8 cellular contexts compared by ENCODE assay signal in genomic region chr20:34874094-34874654, GRCh38. TPM values are rescaled to one million over a fixed set of nuclear protein-coding genes. Genes with fewer than 3 reads are reported as not detected.
DNase-seq lines count a peak whose midpoint lies in the region; ATAC-seq, FAIRE-seq and TF ChIP-seq lines count a peak whose summit lies in the region.

No MANE protein-coding gene starts in this region.

- H2AFZ ChIP-seq in GM12878 (ENCODE audit: control insufficient read depth, low read depth, low read length), result no peak overlapping the region

- RAD21 ChIA-PET in GM12878 (lab: Charles Lee; ENCODE audit: unreplicated experiment), result interaction anchor here (0.5 to 7.1 kb wide), 9 partner anchors 50 to 566 kb away, joined by 3 to 71 read pairs (median 4); partner anchors contain the start of genes EDEM2, GSS and MYH7B

- no peak overlapping the region for H3K4me3 ChIP-seq in GM12878

- peaks cover 17% of the 10 kb centered on the region for H3K4me1 ChIP-seq in GM12878 (ENCODE audit: control insufficient read depth, insufficient read depth, low read length)

- in situ Hi-C loops in GM12878 (cut with MboI), result loop anchor here (5.0 kb wide), 1 partner anchor 83 kb away; the partner anchor contains the start of genes GSS and MYH7B

- DNase-seq in NCI-H1694 treated with DMSO at 0.1 percent for 48 hours (lab: John Stamatoyannopoulos, UW) (peak; percentile 78), SW480 (ENCODE audit: low spot score) (peak; percentile 93), GM12878 (ENCODE audit: low read depth, low spot score) (peak; percentile 50), hippocampal formation (lab: John Stamatoyannopoulos, UW) (peak; percentile 71 to 91), renal cortical epithelial cell (ENCODE audit: low read depth) (peak; percentile 86)

- FAIRE-seq in GM12878 (lab: Jason Lieb, UNC), result peak; percentile 23

- no peaks in the 10 kb centered on the region for H3K79me2 ChIP-seq in GM12878 (ENCODE audit: control insufficient read depth, insufficient read depth, low read length)

- H3K9me3 ChIP-seq in GM12878 (replicated peaks; ENCODE audit: control insufficient read depth, insufficient read depth, low read length), result no peaks in the 10 kb centered on the region

- CTCF ChIA-PET in GM12878 (lab: Yijun Ruan, JAX), result interaction anchor here (0.6 to 7.5 kb wide), 29 partner anchors 10 to 396 kb away, joined by 3 to 99 read pairs (median 4); partner anchors contain the start of genes EDEM2, GSS, MYH7B and TRPC4AP

- BruUV-seq in GM12878 (replicated peaks; lab: Mats Ljungman, UMichigan), result no TSS peak

- no peak overlapping the region for H3K9ac ChIP-seq in GM12878 (ENCODE audit: control insufficient read depth, insufficient read depth, low read length)

- POLR2A ChIA-PET in GM12878 (lab: Charles Lee), result interaction anchor here (1.6 kb wide), 1 partner anchor 81 kb away, joined by 6 read pairs; the partner anchor contains the start of genes GSS and MYH7B

- TF ChIP-seq RAD21 in GM12878 (IDR thresholded peaks at IDR 0.05; ENCODE audit: insufficient read depth, low read depth, low read length), result peak; percentile 98

- H3K4me2 ChIP-seq in GM12878 (ENCODE audit: control insufficient read depth, insufficient read depth), result no peak overlapping the region

- no peak for TF ChIP-seq POLR2A in GM12878 (IDR thresholded peaks at IDR 0.05; ENCODE audit: low read depth, low read length)

- no peak for TF ChIP-seq EP300 in GM12878 (IDR thresholded peaks at IDR 0.05; ENCODE audit: borderline replicate concordance in 1 of 2, control insufficient read depth in 1 of 2, low read depth in 2 of 2, low read length in 2 of 2)

- TF ChIP-seq CTCF in GM12874 (IDR thresholded peaks at IDR 0.05; ENCODE audit: insufficient read depth, low read depth, low read length), result peak; percentile 86
- TF ChIP-seq CTCF in GM12878 (IDR thresholded peaks at IDR 0.05 in 2 of 3, conservative IDR thresholded peaks at IDR 0.05 in 1 of 3; ENCODE audit: control insufficient read depth in 2 of 3, extremely low read depth in 1 of 3, insufficient read depth in 1 of 3, low read depth in 3 of 3, low read length in 3 of 3), result peak; percentile 81 to 86 (median 86)

- no peak overlapping the region for H3K27ac ChIP-seq in GM12878 (ENCODE audit: control insufficient read depth, insufficient read depth)

- intact Hi-C loops in GM12878 (cut with micrococcal nuclease; ENCODE audit: unreplicated experiment), result loop anchor here (1.0 to 10.0 kb wide), 3 partner anchors 86 to 334 kb away; partner anchors contain the start of gene TRPC4AP

- SMC1A ChIA-PET in GM12878 (lab: Charles Lee; ENCODE audit: uncharacterized antibody, unreplicated experiment), result interaction anchor here (0.7 to 3.3 kb wide), 12 partner anchors 68 to 339 kb away, joined by 3 to 14 read pairs (median 4); partner anchors contain the start of genes EDEM2, GSS and MYH7B

- no peaks in the 10 kb centered on the region; a peak in 1 of 4 replicates for H3K27me3 ChIP-seq in GM12878 (replicated peaks in 1 of 2; ENCODE audit: control insufficient read depth in 2 of 2, insufficient read depth in 2 of 2, low read length in 1 of 2)

- 4% methylated on average over 2 of the region's 2 CpGs for WGBS in GM12878 (ENCODE audit: insufficient coverage, insufficient replicate concordance, low lambda C conversion rate, missing lambda C conversion rate)

- H4K20me1 ChIP-seq in GM12878 (ENCODE audit: control insufficient read depth, insufficient read depth), result no peaks in the 10 kb centered on the region

- ATAC-seq in GM12878 (peak; percentile 48), GM19467 (IDR thresholded peaks at IDR 0.05; ENCODE audit: unreplicated experiment) (no peak), HG03565 (IDR thresholded peaks at IDR 0.05; ENCODE audit: unreplicated experiment) (no peak)

- no peaks in the 10 kb centered on the region for H3K36me3 ChIP-seq in GM12878 (ENCODE audit: control insufficient read depth in 2 of 2, insufficient read depth in 2 of 2, low read length in 1 of 2)

TF ChIP-seq in GM12878, 131 proteins besides CTCF, POLR2A, EP300 and RAD21:
- no peak for TF ChIP-seq SREBF1 (IDR thresholded peaks at IDR 0.05; ENCODE audit: low read length)
- 0 out of 2 replicates have a peak, but pooled peaks have one; percentile 37 for TF ChIP-seq RUNX3 (IDR thresholded peaks at IDR 0.05; ENCODE audit: low read length)
- TF ChIP-seq IKZF2 (IDR thresholded peaks at IDR 0.05), result peak in 1 of 2 experiments; percentile 25; a peak in 2 of 4 replicates
- 0 out of 2 replicates have a peak, but pooled peaks have one; percentile 26 for TF ChIP-seq FOXM1 (IDR thresholded peaks at IDR 0.05; ENCODE audit: low read depth, low read length)
- no peak for TF ChIP-seq TCF7 (IDR thresholded peaks at IDR 0.05; ENCODE audit: borderline replicate concordance)
- 0 out of 2 replicates have a peak, but pooled peaks have one; percentile 33 for TF ChIP-seq NBN (IDR thresholded peaks at IDR 0.05)
- TF ChIP-seq WRNIP1 (IDR thresholded peaks at IDR 0.05; ENCODE audit: borderline replicate concordance, low read depth, low read length), result no peak
- TF ChIP-seq IKZF1 (conservative IDR thresholded peaks at IDR 0.05), result peak; percentile 16; the same call in 1 of the 2 replicates
- peak; percentile 88 for TF ChIP-seq SMC3 (IDR thresholded peaks at IDR 0.05; ENCODE audit: borderline replicate concordance, low read length)

RNA-seq across cellular contexts. Expression of gene GGT7, which starts 1.5 kb away (rescaled TPM):
- 7.4 and 8.8 TPM in 2 replicates for total RNA-seq in GM12878 (2013; cell fraction: nucleolus; rRNA removed)
- total RNA-seq in GM12878 (2014; rRNA removed) (4.5 and 6.7 TPM in 2 replicates), GM12878 (2014; rRNA removed; fragmentation: Illumina TruSeq; extraction: Trizol) (2.2 and 2.5 TPM in 2 replicates), GM12878 (2021) (12.0 and 14.1 TPM in 2 replicates), renal cortical epithelial cell (4.3 and 16.9 TPM in 2 replicates)
- polyA plus RNA-seq in GM12878 (2011; ENCODE audit: low read depth), result 4.5 TPM
- polyA plus RNA-seq in GM12878 (2011; rRNA removed) (0.10 and 0.53 TPM in 2 replicates), GM12878 (2014; fragmentation: Illumina TruSeq; extraction: Trizol) (1.9 and 5.6 TPM in 2 replicates), GM12878 (2014; fragmentation: Nextera tagmentation; extraction: Ambion mirVana) (under 1 TPM; 0.02 to 0.18 TPM), GM12878 (2014; rRNA removed) (14.7 and 16.7 TPM in 2 replicates), GM12878 (2016; fragmentation: Nextera tagmentation; extraction: Ambion mirVana) (1 to 10 TPM; 5.0 to 7.5 TPM)
- 0.49 and 0.62 TPM in 2 replicates for polyA plus RNA-seq in GM12878 (2011; cell fraction: cytosol; rRNA removed)
- 2.9 and 3.8 TPM in 2 replicates for polyA plus RNA-seq in GM12878 (2011; cell fraction: nucleus; rRNA removed)
- 9.2 and 13.3 TPM in 2 replicates for polyA plus RNA-seq in GM12878 (2012)
- polyA minus RNA-seq in GM12878 (2011; rRNA and poly(A)+ RNA removed), result 0.22 and 1.2 TPM in 2 replicates
- not detected in 2 replicates for polyA minus RNA-seq in GM12878 (2011; cell fraction: cytosol; rRNA and poly(A)+ RNA removed)
- 1.1 and 1.2 TPM in 2 replicates for polyA minus RNA-seq in GM12878 (2011; cell fraction: nucleus; rRNA and poly(A)+ RNA removed)

RNA-seq across cellular contexts. Expression of gene ACSS2, which starts 2.2 kb away (rescaled TPM):
- total RNA-seq in GM12878 (2013; cell fraction: nucleolus; rRNA removed), result 13.2 and 19.2 TPM in 2 replicates
- total RNA-seq in GM12878 (2014; rRNA removed) (31.4 and 34.2 TPM in 2 replicates), GM12878 (2014; rRNA removed; fragmentation: Illumina TruSeq; extraction: Trizol) (25.4 and 26.0 TPM in 2 replicates), GM12878 (2021) (28.1 and 36.5 TPM in 2 replicates), renal cortical epithelial cell (38.2 and 45.9 TPM in 2 replicates)
- polyA plus RNA-seq in GM12878 (2011; ENCODE audit: low read depth), result 15.4 TPM
- polyA plus RNA-seq in GM12878 (2011; rRNA removed) (2.8 and 3.1 TPM in 2 replicates), GM12878 (2014; fragmentation: Illumina TruSeq; extraction: Trizol) (28.6 and 34.0 TPM in 2 replicates), GM12878 (2014; fragmentation: Nextera tagmentation; extraction: Ambion mirVana) (10 to 100 TPM; 11.1 to 15.9 TPM), GM12878 (2014; rRNA removed) (32.4 and 37.2 TPM in 2 replicates), GM12878 (2016; fragmentation: Nextera tagmentation; extraction: Ambion mirVana) (10 to 100 TPM; 19.2 to 22.9 TPM)
- 1.9 and 2.3 TPM in 2 replicates for polyA plus RNA-seq in GM12878 (2011; cell fraction: cytosol; rRNA removed)
- polyA plus RNA-seq in GM12878 (2011; cell fraction: nucleus; rRNA removed), result 3.4 and 6.6 TPM in 2 replicates
- polyA plus RNA-seq in GM12878 (2012), result 14.9 and 18.0 TPM in 2 replicates
- polyA minus RNA-seq in GM12878 (2011; rRNA and poly(A)+ RNA removed), result 3.6 and 5.4 TPM in 2 replicates
- polyA minus RNA-seq in GM12878 (2011; cell fraction: cytosol; rRNA and poly(A)+ RNA removed), result 2.9 and 3.4 TPM in 2 replicates
- 1.6 and 3.1 TPM in 2 replicates for polyA minus RNA-seq in GM12878 (2011; cell fraction: nucleus; rRNA and poly(A)+ RNA removed)

RNA-seq across cellular contexts. Expression of gene NCOA6, which starts 48.7 kb away (rescaled TPM):
- 34.6 and 35.4 TPM in 2 replicates for total RNA-seq in GM12878 (2013; cell fraction: nucleolus; rRNA removed)
- total RNA-seq in GM12878 (2014; rRNA removed), result 6.1 TPM in 2 replicates
- 5.9 and 6.6 TPM in 2 replicates for total RNA-seq in GM12878 (2014; rRNA removed; fragmentation: Illumina TruSeq; extraction: Trizol)
- total RNA-seq in GM12878 (2021), result 18.6 and 18.7 TPM in 2 replicates
- 6.3 TPM for polyA plus RNA-seq in GM12878 (2011; ENCODE audit: low read depth)
- polyA plus RNA-seq in GM12878 (2011; rRNA removed), result 9.0 and 11.4 TPM in 2 replicates
- polyA plus RNA-seq in GM12878 (2011; cell fraction: cytosol; rRNA removed), result 10.5 and 12.0 TPM in 2 replicates
- polyA plus RNA-seq in GM12878 (2011; cell fraction: nucleus; rRNA removed), result 11.1 and 13.2 TPM in 2 replicates
- 12.4 and 14.0 TPM in 2 replicates for polyA plus RNA-seq in GM12878 (2012)
- polyA plus RNA-seq in GM12878 (2014; fragmentation: Illumina TruSeq; extraction: Trizol), result 20.6 and 24.8 TPM in 2 replicates
- 10 to 100 TPM in 1 of 2 experiments, 1 to 10 TPM in 1; 8.1 to 14.3 TPM for polyA plus RNA-seq in GM12878 (2014; fragmentation: Nextera tagmentation; extraction: Ambion mirVana)
- 11.6 and 14.3 TPM in 2 replicates for polyA plus RNA-seq in GM12878 (2014; rRNA removed)
- polyA plus RNA-seq in GM12878 (2016; fragmentation: Nextera tagmentation; extraction: Ambion mirVana), result 10 to 100 TPM; 13.6 to 14.1 TPM
- polyA minus RNA-seq in GM12878 (2011; rRNA and poly(A)+ RNA removed), result 15.9 and 17.9 TPM in 2 replicates
- polyA minus RNA-seq in GM12878 (2011; cell fraction: cytosol; rRNA and poly(A)+ RNA removed), result 12.5 and 12.8 TPM in 2 replicates
- 8.0 and 18.2 TPM in 2 replicates for polyA minus RNA-seq in GM12878 (2011; cell fraction: nucleus; rRNA and poly(A)+ RNA removed)
- total RNA-seq in renal cortical epithelial cell, result 3.8 and 10.9 TPM in 2 replicates
